Comparison of ENCODE assay signal across 9 cellular contexts in genomic region chr1:83508485-83509151, GRCh38.
DNase-seq lines count a peak whose midpoint lies in the region; ATAC-seq and TF ChIP-seq lines count a peak whose summit lies in the region.
"Had no signal": no experiment of that assay in that cellular context is flagged by ENCODE, and none has a peak within 500 bp of the region (broad histone marks: within the 10 kb centered on the region; RNA-seq: fewer than 3 reads in every experiment).

No MANE protein-coding gene starts in this region.

- H3K27ac Mint-ChIP-seq in T-helper 17 cell, result peak overlapping the region; percentile 70

- ATAC-seq in HG02885 (IDR thresholded peaks at IDR 0.05; ENCODE audit: poor library complexity, unreplicated experiment) (peak; percentile 96), T-helper 17 cell (peak; percentile 96)

- peaks cover 3% of the 10 kb centered on the region for H3K36me3 Mint-ChIP-seq in T-helper 17 cell (ENCODE audit: low read depth)

- no peaks in the 10 kb centered on the region for H3K27me3 Mint-ChIP-seq in T-helper 17 cell

- CTCF ChIA-PET in RWPE1 (lab: Yijun Ruan, JAX), result no interaction called here

- DNase-seq in activated T-cell treated with anti-CD3 and anti-CD28 coated beads for 24 hours (ENCODE audit: low read depth), result peak; percentile 29
- no peak for DNase-seq in activated T-cell treated with anti-CD3 and anti-CD28 coated beads, Interleukin-2, amount 50 U/mL, for 1 hour
- peak in 1 of 3 donors; percentile 4 for DNase-seq in T-helper 17 cell
- DNase-seq in fibroblast of mammary gland (ENCODE audit: low read depth), result peak; percentile 93
- peak; percentile 37 for DNase-seq in stimulated activated CD4-positive, alpha-beta T cell treated with anti-CD3 and anti-CD28 coated beads, Interleukin-1b, Interleukin-23, amount 100 ng/mL, for 48 hours
- no peak for DNase-seq in ecto neural progenitor cell (ENCODE audit: low spot score)
- no peak for DNase-seq in RWPE1 (ENCODE audit: low spot score)

- POLR2A ChIA-PET in RWPE1 (lab: Yijun Ruan, JAX; ENCODE audit: low non-redundant PET), result no interaction called here

- TF ChIP-seq CTCF in fibroblast of mammary gland (conservative IDR thresholded peaks at IDR 0.05; ENCODE audit: control insufficient read depth, insufficient read depth, low read depth, low read length) (no peak), RWPE1 (conservative IDR thresholded peaks at IDR 0.05; ENCODE audit: low read depth) (no peak)

- H3K9me3 ChIP-seq in T-helper 17 cell (ENCODE audit: control insufficient read depth, low read length, poor library complexity, severe bottlenecking), result no peaks in the 10 kb centered on the region

- peaks cover 11% of the 10 kb centered on the region for H3K4me1 Mint-ChIP-seq in T-helper 17 cell

- no peak overlapping the region for H3K4me3 ChIP-seq in fibroblast of mammary gland (ENCODE audit: control insufficient read depth, low read depth, low read length)

- no peak overlapping the region for H3K27ac ChIP-seq in RWPE1
- H3K27ac ChIP-seq: C4-2B had no signal

- H3K4me3 Mint-ChIP-seq in T-helper 17 cell, result peak overlapping the region; percentile 61

Comparison
In these comparisons a context has a peak if more than half of its experiments do, and no peak if none do; other contexts are left out.
1. DNase-seq: peak in activated T-cell treated with anti-CD3 and anti-CD28 coated beads for 24 hours (single experiment), fibroblast of mammary gland (single experiment) and stimulated activated CD4-positive, alpha-beta T cell treated with anti-CD3 and anti-CD28 coated beads, Interleukin-1b, Interleukin-23, amount 100 ng/mL, for 48 hours (single experiment); none in activated T-cell treated with anti-CD3 and anti-CD28 coated beads, Interleukin-2, amount 50 U/mL, for 1 hour (single experiment), ecto neural progenitor cell (single experiment) and RWPE1 (single experiment).